8 cellular contexts compared by ENCODE assay signal in the genomic region with DNA sequence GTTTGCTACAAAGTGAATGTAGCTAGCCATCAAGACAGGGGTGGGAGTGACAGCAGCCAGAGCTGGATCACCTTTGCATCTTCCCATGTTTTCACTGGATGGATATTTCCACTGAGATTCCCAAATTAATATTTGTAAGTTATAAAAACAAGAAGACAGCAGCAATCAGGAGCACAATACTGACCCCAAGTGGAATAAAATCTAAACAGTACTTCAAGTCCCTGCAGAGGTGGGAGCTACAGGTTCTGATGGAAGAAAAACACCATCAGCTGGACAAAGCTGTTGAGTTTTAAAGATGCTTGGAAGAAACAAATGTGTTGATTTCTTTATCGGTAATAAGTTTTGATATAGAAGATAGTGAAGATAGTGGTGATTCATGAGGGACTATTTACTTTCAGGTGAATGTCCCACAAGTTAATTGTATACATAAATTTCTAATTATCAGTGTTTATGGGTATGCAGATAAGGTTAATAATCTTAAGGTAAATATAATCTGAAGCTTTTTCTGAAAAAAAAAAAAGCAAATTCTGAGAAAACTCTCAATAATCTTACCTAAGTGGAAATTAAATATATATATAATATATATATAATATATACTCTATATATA.
DNase-seq lines count a peak whose midpoint lies in the region; ATAC-seq and TF ChIP-seq lines count a peak whose summit lies in the region.

No MANE protein-coding gene starts in this region.

- peak; percentile 65 for TF ChIP-seq CTCF in AG04450 (IDR thresholded peaks at IDR 0.05; ENCODE audit: low read depth, low read length)

- ATAC-seq in GM18519 (IDR thresholded peaks at IDR 0.05; ENCODE audit: low FRiP score, unreplicated experiment) (no peak), HG02938 (IDR thresholded peaks at IDR 0.05; ENCODE audit: unreplicated experiment) (no peak), HG03457 (IDR thresholded peaks at IDR 0.05; ENCODE audit: unreplicated experiment) (no peak)

- no peaks in the 10 kb centered on the region for H3K9me3 ChIP-seq in AG04450 (ENCODE audit: control insufficient read depth, insufficient read depth, low read length)
- no peaks in the 10 kb centered on the region for H3K9me3 ChIP-seq in adipocyte (ENCODE audit: control insufficient read depth, low read length)

- POLR2A ChIA-PET in AG04450 (lab: Yijun Ruan, JAX), result no interaction called here

- peak; percentile 29 for DNase-seq in AG04450 (ENCODE audit: low read depth, low spot score)
- peak; percentile 30 for DNase-seq in HuH-7 (ENCODE audit: low spot score)
- DNase-seq in adipocyte (ENCODE audit: low read depth), result peak; percentile 70
- DNase-seq in iris pigment epithelial cell (ENCODE audit: low read depth), result peak; percentile 45
- DNase-seq in activated CD4-positive, CD25-positive, alpha-beta regulatory T cell (lab: John Stamatoyannopoulos, UW), result no peak

- H3K27ac ChIP-seq in AG04450 (ENCODE audit: low read depth, low read length), result no peak overlapping the region

- H3K36me3 ChIP-seq in adipocyte (ENCODE audit: control insufficient read depth, insufficient read depth, low read length, severe bottlenecking), result no peaks in the 10 kb centered on the region

- no peak overlapping the region for H3K9ac ChIP-seq in adipocyte (ENCODE audit: low read length)

- H3K27me3 ChIP-seq in AG04450 (ENCODE audit: control insufficient read depth, insufficient read depth, low read length), result no peaks in the 10 kb centered on the region
- no peaks in the 10 kb centered on the region for H3K27me3 ChIP-seq in adipocyte (replicated peaks; ENCODE audit: control insufficient read depth, insufficient read depth, low read length)

- CTCF ChIA-PET in AG04450 (lab: Charles Lee), result interaction anchor here (0.5 to 2.6 kb wide), 34 partner anchors 8 to 1585 kb away, joined by 3 to 41 read pairs (median 4); a partner anchor contains a TSS

- H3K4me3 ChIP-seq in AG04450 (ENCODE audit: low read depth, low read length) (no peak overlapping the region), adipocyte (ENCODE audit: low read length) (no peak overlapping the region)

- peaks cover 5% of the 10 kb centered on the region for H3K4me1 ChIP-seq in adipocyte (ENCODE audit: control insufficient read depth, insufficient read depth, low read length)

Comparison
In these comparisons a context has a peak if more than half of its experiments do, and no peak if none do; other contexts are left out.
1. DNase-seq: peak in AG04450 (single experiment), HuH-7 (single experiment), adipocyte (single experiment) and iris pigment epithelial cell (single experiment); none in activated CD4-positive, CD25-positive, alpha-beta regulatory T cell (0 of 4).